ENCODE assay signal across 16 cellular contexts in genomic region chr20:4029505-4030467, GRCh38.
"Had no signal": no experiment of that assay in that cellular context is flagged by ENCODE, and none has a peak within 500 bp of the region (broad histone marks: within the 10 kb centered on the region; RNA-seq: fewer than 3 reads in every experiment).

No MANE protein-coding gene starts in this region.

- H3K36me3 Mint-ChIP-seq: activated naive CD4-positive, alpha-beta T cell treated with anti-CD3 and anti-CD28 coated beads, Interleukin-2, amount 50 U/mL, for 24 hours had no signal

- H3K27me3 ChIP-seq: pancreas, testis had no signal

- H3K4me1 ChIP-seq: pancreas, testis had no signal

- ATAC-seq: pancreas; stimulated activated naive CD8-positive, alpha-beta T cell treated with anti-CD3 and anti-CD28 coated beads, Interleukin-15, amount 100 ng/mL, for 72 hours had no signal

- H3K36me3 ChIP-seq: pancreas had no signal

- H3K9me3 ChIP-seq: pancreas, testis had no signal

- H3K27ac ChIP-seq: epithelial cell of prostate, pancreas, testis had no signal

- H3K4me1 Mint-ChIP-seq: activated naive CD4-positive, alpha-beta T cell treated with anti-CD3 and anti-CD28 coated beads, Interleukin-2, amount 50 U/mL, for 24 hours; stimulated activated naive CD8-positive, alpha-beta T cell treated with anti-CD3 and anti-CD28 coated beads, Interleukin-15, amount 100 ng/mL, for 72 hours had no signal

- H3K4me3 Mint-ChIP-seq: activated naive CD4-positive, alpha-beta T cell treated with anti-CD3 and anti-CD28 coated beads, Interleukin-2, amount 50 U/mL, for 24 hours; activated T-cell treated with anti-CD3 and anti-CD28 coated beads, Interleukin-2, amount 50 U/mL, for 24 hours; neural crest cell; stimulated activated naive CD8-positive, alpha-beta T cell treated with anti-CD3 and anti-CD28 coated beads, Interleukin-15, amount 100 ng/mL, for 72 hours had no signal

- DNase-seq: activated CD4-positive, alpha-beta T cell treated with anti-CD3 and anti-CD28 coated beads, Interleukin-2, amount 50 U/mL, for 4 hours; activated CD4-positive, CD25-positive, alpha-beta regulatory T cell treated with anti-CD3 and anti-CD28 coated beads, Interleukin-2, amount 50 U/mL, for 72 hours; activated effector memory CD4-positive, alpha-beta T cell treated with Interleukin-2 at 50 U/mL for 16 hours; activated T-cell treated with anti-CD3 and anti-CD28 coated beads, Interleukin-2, amount 50 U/mL, for 24 hours; central memory CD4-positive, alpha-beta T cell; cortex of kidney; effector memory CD4-positive, alpha-beta T cell; hippocampal formation; pancreas; stimulated activated CD4-positive, alpha-beta T cell treated with anti-CD3 and anti-CD28 coated beads, Interleukin-15, amount 100 ng/mL, for 24 hours; stimulated activated CD4-positive, alpha-beta T cell treated with anti-CD3 and anti-CD28 coated beads, Interleukin-4, amount 100 ng/mL, for 24 hours; stimulated activated naive CD8-positive, alpha-beta T cell treated with anti-CD3 and anti-CD28 coated beads, Interleukin-15, amount 100 ng/mL, for 72 hours; testis had no signal

- H3K27me3 Mint-ChIP-seq: activated naive CD4-positive, alpha-beta T cell treated with anti-CD3 and anti-CD28 coated beads, Interleukin-2, amount 50 U/mL, for 24 hours; activated T-cell treated with anti-CD3 and anti-CD28 coated beads, Interleukin-2, amount 50 U/mL, for 24 hours; stimulated activated naive CD8-positive, alpha-beta T cell treated with anti-CD3 and anti-CD28 coated beads, Interleukin-15, amount 100 ng/mL, for 72 hours had no signal

- H3K27ac Mint-ChIP-seq: activated naive CD4-positive, alpha-beta T cell treated with anti-CD3 and anti-CD28 coated beads, Interleukin-2, amount 50 U/mL, for 24 hours; activated T-cell treated with anti-CD3 and anti-CD28 coated beads, Interleukin-2, amount 50 U/mL, for 24 hours; stimulated activated naive CD8-positive, alpha-beta T cell treated with anti-CD3 and anti-CD28 coated beads, Interleukin-15, amount 100 ng/mL, for 72 hours had no signal

- H3K4me3 ChIP-seq: pancreas, testis had no signal

- H3K9me3 Mint-ChIP-seq: activated naive CD4-positive, alpha-beta T cell treated with anti-CD3 and anti-CD28 coated beads, Interleukin-2, amount 50 U/mL, for 24 hours; activated T-cell treated with anti-CD3 and anti-CD28 coated beads, Interleukin-2, amount 50 U/mL, for 24 hours had no signal
